ENCODE assay signal across 8 cellular contexts in genomic region chr12:49740930-49741881, GRCh38. TPM values are rescaled to one million over a fixed set of nuclear protein-coding genes. Genes with fewer than 3 reads are reported as not detected.
DNase-seq lines count a peak whose midpoint lies in the region; ATAC-seq and TF ChIP-seq lines count a peak whose summit lies in the region.

Gene TMBIM6 (plus strand): TSS chr12:49741557. CDS start chr12:49752494, 10,937 bp downstream.

- no peaks in the 10 kb centered on the region for H3K9me3 ChIP-seq in ascending aorta
- H3K9me3 ChIP-seq in right cardiac atrium (ENCODE audit: control insufficient read depth, low read length): no peaks in the 10 kb centered on the region
- H3K9me3 ChIP-seq in aorta (ENCODE audit: control insufficient read depth, low read length): no peaks in the 10 kb centered on the region

- DNase-seq in NCI-H187 (lab: John Stamatoyannopoulos, UW) (peak; percentile 98 to 99), ascending aorta (ENCODE audit: low spot score in 2 of 2) (peak; percentile 100), right cardiac atrium (peak; percentile 99 to 100 (median 100)), putamen (ENCODE audit: low spot score) (peak; percentile 100), aorta (peak; percentile 99 to 100)

- H3K36me3 ChIP-seq in ascending aorta (peaks cover 0 to 4% of the 10 kb centered on the region in 2 donors), aorta (ENCODE audit: control insufficient read depth in 1 of 2, insufficient read depth in 2 of 2, low read length in 1 of 2) (no peaks in the 10 kb centered on the region)

- H3K27me3 ChIP-seq in ascending aorta (no peaks in the 10 kb centered on the region), right cardiac atrium (ENCODE audit: control insufficient read depth, insufficient read depth) (no peaks in the 10 kb centered on the region), aorta (ENCODE audit: control insufficient read depth in 1 of 2, insufficient read depth in 2 of 2, low read length in 1 of 2) (no peaks in the 10 kb centered on the region)

- H3K4me1 ChIP-seq in ascending aorta (peaks cover 5 to 21% of the 10 kb centered on the region in 2 donors), right cardiac atrium (ENCODE audit: control insufficient read depth, insufficient read depth, low read length) (peaks cover 3% of the 10 kb centered on the region), aorta (ENCODE audit: control insufficient read depth in 1 of 2, insufficient read depth in 2 of 2, low read length in 2 of 2) (peaks cover 3 to 4% of the 10 kb centered on the region in 2 donors)

- H3K4me3 ChIP-seq in ascending aorta (peak within 1 kb of the TSS; percentile 72), right cardiac atrium (ENCODE audit: low read length) (peak within 1 kb of the TSS; percentile 79), aorta (ENCODE audit: low read length in 2 of 2) (peak within 1 kb of the TSS; percentile 55 to 61)

- WGBS in right cardiac atrium: 4% methylated on average over 50 of the region's 50 CpGs
- WGBS in aorta, 2 donors: 4 to 5% methylated on average over 42 to 50 of the region's 50 CpGs

- H3K27ac ChIP-seq in ascending aorta: peak within 1 kb of the TSS; percentile 97
- peak within 1 kb of the TSS; percentile 94 for H3K27ac ChIP-seq in right cardiac atrium (ENCODE audit: low read length)
- H3K27ac ChIP-seq in aorta (ENCODE audit: low read depth in 1 of 2, low read length in 2 of 2): peak within 1 kb of the TSS; percentile 76 to 88

- TF ChIP-seq POLR2A in GM15510 (IDR thresholded peaks at IDR 0.05; ENCODE audit: borderline replicate concordance, extremely low read depth, insufficient read length): peak; percentile 95

- ATAC-seq in HG02938 (IDR thresholded peaks at IDR 0.05; ENCODE audit: unreplicated experiment) (peak; percentile 90), right cardiac atrium (peak; percentile 98 to 99), aorta (ENCODE audit: low FRiP score) (peak; percentile 99)

- intact Hi-C loops in T-helper 2 cell treated with Interferon-gamma antibody and Interleukin-4, amounts not matched to agents 100 ng/mL and 5 ng/mL, for 36 hours (cut with micrococcal nuclease): loop anchor here (1.0 to 5.0 kb wide), 9 partner anchors 9 to 609 kb away; partner anchors contain the start of genes COX14, FMNL3, MCRS1 and NCKAP5L
- intact Hi-C loops in ascending aorta (cut with DNase I): loop anchor here (1.0 to 5.0 kb wide), 4 partner anchors 34 to 609 kb away; partner anchors contain the start of genes FMNL3, NCKAP5L and TUBA1B
- intact Hi-C loops in right cardiac atrium (cut with DNase I): no loop called here
- intact Hi-C loops in aorta (cut with DNase I): no loop called here

- peak; percentile 86 to 94 (median 92) for TF ChIP-seq CTCF in ascending aorta (IDR thresholded peaks at IDR 0.05)

RNA-seq across cellular contexts. Expression of gene TMBIM6, which starts in this region (rescaled TPM):
- total RNA-seq in T-helper 2 cell treated with Interferon-gamma antibody and Interleukin-4, amounts not matched to agents 100 ng/mL and 5 ng/mL, for 36 hours: 442 and 445 TPM in 2 replicates
- total RNA-seq in ascending aorta (188 TPM), right cardiac atrium (100 to 1,000 TPM; 216 to 254 (median 247) TPM), aorta (100 to 1,000 TPM; 290 to 325 TPM)
- polyA plus RNA-seq in right cardiac atrium (159 TPM), aorta (100 to 1,000 TPM; 114 to 163 TPM)

Comparison
In these comparisons a context has a peak if more than half of its experiments do, and no peak if none do; other contexts are left out.
1. Peak in every context shown above with its lines: DNase-seq, ATAC-seq, H3K4me3 ChIP-seq and H3K27ac ChIP-seq.
2. intact Hi-C loops: an anchor here in T-helper 2 cell treated with Interferon-gamma antibody and Interleukin-4, amounts not matched to agents 100 ng/mL and 5 ng/mL, for 36 hours (1.0 to 5.0 kb wide) and ascending aorta (1.0 to 5.0 kb wide); none called in right cardiac atrium and aorta.